18 cellular contexts compared by ENCODE assay signal in genomic region chr2:2237563-2237962, GRCh38.
"Had no signal": no experiment of that assay in that cellular context is flagged by ENCODE, and none has a peak within 500 bp of the region (broad histone marks: within the 10 kb centered on the region; RNA-seq: fewer than 3 reads in every experiment).

No MANE protein-coding gene starts in this region.

- H3K9ac ChIP-seq: SK-N-SH had no signal

- H3K9me3 ChIP-seq: MG63, SK-N-SH had no signal

- H3K4me3 ChIP-seq: MG63 had no signal

- H3K27me3 ChIP-seq: MG63 had no signal

- DNase-seq: IMR-90, Karpas-422, KG1, MG63, NCI-H1092, NCI-H1105 treated with DMSO at 0.1 percent for 48 hours, NCI-H1417 treated with DMSO at 0.1 percent for 48 hours, NCI-H146, NCI-H1694 treated with DMSO at 0.1 percent for 48 hours, NCI-H1930, NCI-H2081, NCI-H2171 treated with DMSO at 0.1 percent for 48 hours, NCI-H446 treated with DMSO at 0.1 percent for 48 hours, NCI-H526, RPMI8226, SHP77, SK-N-SH had no signal

- H3K4me2 ChIP-seq: SK-N-SH had no signal

- ATAC-seq: HepG2 had no signal

- H3K36me3 ChIP-seq: MG63 had no signal
